Comparison of ENCODE assay signal across 17 cellular contexts in the genomic region with DNA sequence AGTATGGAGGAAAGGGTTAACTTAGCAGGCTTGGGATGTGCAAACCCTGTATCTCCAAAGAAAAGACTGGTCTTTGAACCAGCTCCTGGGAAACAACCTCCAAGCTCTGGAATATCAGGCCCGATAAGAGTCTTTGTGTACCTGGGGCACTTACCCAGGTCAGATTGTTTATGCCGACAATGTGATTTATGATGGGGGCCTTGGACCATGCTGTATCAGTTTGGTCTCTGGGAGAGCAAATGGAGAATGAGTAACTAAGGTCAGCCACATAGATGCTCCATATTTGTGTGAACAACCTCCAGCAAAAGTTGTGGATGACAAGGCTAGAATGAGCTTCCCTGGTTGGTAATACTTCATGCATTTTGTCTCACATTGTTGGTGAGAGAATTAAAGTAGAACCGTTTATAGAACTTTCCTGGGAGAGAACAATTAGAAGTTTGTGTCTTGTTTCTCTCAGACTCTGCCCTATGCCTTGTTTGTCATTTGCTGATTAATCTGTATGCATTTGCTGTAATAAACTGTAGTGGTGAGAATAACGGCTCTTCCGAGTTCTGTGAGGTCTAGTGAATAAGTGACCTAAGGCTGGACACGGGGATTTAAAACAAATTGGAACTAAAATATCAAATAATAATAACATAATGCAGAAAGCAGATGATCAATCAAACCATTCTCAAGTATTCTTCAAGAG.
"Had no signal": no experiment of that assay in that cellular context is flagged by ENCODE, and none has a peak within 500 bp of the region (broad histone marks: within the 10 kb centered on the region; RNA-seq: fewer than 3 reads in every experiment).

No MANE protein-coding gene starts in this region.

- H3K4me1 ChIP-seq: parathyroid adenoma, right atrium auricular region, suprapubic skin, thyroid gland had no signal

- DNase-seq: erythroblast; foreskin melanocyte; head of caudate nucleus; hippocampal formation; kidney glomerular epithelial cell; natural killer cell; occipital lobe; stimulated activated CD4-positive, alpha-beta T cell treated with anti-CD3 and anti-CD28 coated beads, Interleukin-4, amount 100 ng/mL, for 1 hour; stimulated activated CD8-positive, alpha-beta memory T cell treated with anti-CD3 and anti-CD28 coated beads, Interleukin-4, amount 100 ng/mL, for 48 hours; stimulated activated naive CD8-positive, alpha-beta T cell treated with anti-CD3 and anti-CD28 coated beads, Interleukin-15, Interleukin-2, amounts not matched to agents 100 U/mL and 50 U/mL, for 24 hours; thyroid gland had no signal

- H3K9ac ChIP-seq: parathyroid adenoma had no signal

- H3K27me3 ChIP-seq: right atrium auricular region, suprapubic skin, thyroid gland had no signal

- H2AFZ ChIP-seq: parathyroid adenoma had no signal

- H3K36me3 ChIP-seq: right atrium auricular region, suprapubic skin, thyroid gland had no signal

- H3K9me3 ChIP-seq: right atrium auricular region, suprapubic skin, thyroid gland had no signal

- ATAC-seq: left lobe of liver; natural killer cell; stimulated activated effector memory CD8-positive, alpha-beta T cell treated with anti-CD3 and anti-CD28 coated beads, Interleukin-12 subunit alpha, Interleukin-12 subunit beta, amount 100 ng/mL, for 72 hours; stimulated activated naive CD8-positive, alpha-beta T cell treated with anti-CD3 and anti-CD28 coated beads, Interleukin-15, Interleukin-2, amounts not matched to agents 100 U/mL and 50 U/mL, for 24 hours had no signal

- H3K79me2 ChIP-seq: parathyroid adenoma had no signal

- H3K4me3 ChIP-seq: right atrium auricular region, suprapubic skin, thyroid gland had no signal

- FAIRE-seq: urothelium cell line had no signal

- H3K27ac ChIP-seq: parathyroid adenoma, right atrium auricular region, suprapubic skin, thyroid gland had no signal
